9 cellular contexts compared by ENCODE assay signal in the genomic region with DNA sequence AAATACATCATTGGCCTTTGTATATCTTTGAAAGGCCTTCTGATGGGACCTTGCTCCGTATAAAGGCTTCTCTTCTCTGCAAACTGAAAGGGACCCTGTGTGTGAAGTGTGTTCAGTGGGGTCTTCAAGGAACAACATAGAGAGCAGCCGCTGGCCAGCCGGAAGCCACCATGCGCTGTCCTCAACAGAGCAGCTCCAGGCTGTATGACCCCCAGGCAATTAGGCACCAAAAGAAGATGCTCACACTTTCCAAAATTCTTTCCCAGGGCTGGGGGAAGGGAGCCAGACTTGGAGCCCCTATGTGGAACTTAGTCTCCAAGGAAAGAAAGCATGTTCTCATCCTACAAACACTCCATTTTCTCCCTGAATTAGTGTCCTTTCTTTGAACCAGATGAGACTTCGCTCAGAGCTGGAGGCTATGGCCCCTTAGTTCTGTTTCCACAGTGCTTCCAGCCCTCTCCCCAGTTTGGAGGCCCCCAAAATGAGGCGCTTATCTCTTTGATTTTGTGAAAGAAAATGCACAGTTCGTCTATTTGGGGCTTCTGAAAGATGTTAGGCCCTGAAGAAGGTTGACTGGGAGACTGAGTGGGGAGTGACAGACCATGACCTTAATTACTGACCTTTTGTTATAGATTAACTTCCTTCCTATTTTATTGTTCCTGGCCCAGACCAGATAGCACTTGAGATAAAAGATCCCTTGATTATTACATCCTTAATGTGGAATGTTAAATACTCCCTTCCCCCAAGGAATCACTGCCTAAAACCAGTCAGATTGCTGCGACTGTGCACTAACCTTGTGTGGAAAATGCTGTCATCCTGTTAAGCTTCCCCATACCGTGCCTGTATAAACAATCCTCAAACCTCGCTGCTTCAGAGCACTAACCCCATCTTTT.
DNase-seq lines count a peak whose midpoint lies in the region; ATAC-seq and TF ChIP-seq lines count a peak whose summit lies in the region.
"Had no signal": no experiment of that assay in that cellular context is flagged by ENCODE, and none has a peak within 500 bp of the region (broad histone marks: within the 10 kb centered on the region; RNA-seq: fewer than 3 reads in every experiment).

No MANE protein-coding gene starts in this region.

- H3K4me3 ChIP-seq in GM23248 (no peak overlapping the region), SU-DHL-6 (ENCODE audit: insufficient read depth, low read length, poor library complexity, severe bottlenecking) (no peak overlapping the region)
- H3K4me3 ChIP-seq: gastrocnemius medialis had no signal

- in situ Hi-C loops in GM23248 (cut with MboI), result no loop called here

- no peak overlapping the region for H2AFZ ChIP-seq in GM23248
- no peak overlapping the region for H2AFZ ChIP-seq in SU-DHL-6 (ENCODE audit: low read depth, low read length, severe bottlenecking)

- peaks cover 19% of the 10 kb centered on the region for H3K4me1 Mint-ChIP-seq in activated naive CD4-positive, alpha-beta T cell treated with anti-CD3 and anti-CD28 coated beads for 36 hours (ENCODE audit: low read depth)

- no peaks in the 10 kb centered on the region for H4K20me1 ChIP-seq in GM23248 (ENCODE audit: insufficient read depth)
- no peaks in the 10 kb centered on the region for H4K20me1 ChIP-seq in SU-DHL-6 (ENCODE audit: low read depth, low read length)

- no peaks in the 10 kb centered on the region for H3K9me2 ChIP-seq in GM23248 (ENCODE audit: insufficient read depth)
- no peaks in the 10 kb centered on the region for H3K9me2 ChIP-seq in SU-DHL-6 (replicated peaks; ENCODE audit: insufficient read depth, low read length)

- H3K79me2 ChIP-seq in GM23248 (ENCODE audit: insufficient read depth) (peaks cover 76% of the 10 kb centered on the region), SU-DHL-6 (ENCODE audit: insufficient read depth, low read length) (peaks cover 22% of the 10 kb centered on the region)

- H3K27me3 ChIP-seq in GM23248 (replicated peaks; ENCODE audit: insufficient read depth) (no peaks in the 10 kb centered on the region), SU-DHL-6 (ENCODE audit: low read length) (no peaks in the 10 kb centered on the region)
- H3K27me3 ChIP-seq: gastrocnemius medialis had no signal

- DNase-seq in GM23248 (peak; percentile 41), hepatic stellate cell (ENCODE audit: low spot score) (peak; percentile 14), retina (peak; percentile 32), NCI-H2196 treated with DMSO at 0.1 percent for 48 hours (lab: John Stamatoyannopoulos, UW; ENCODE audit: unreplicated experiment) (no peak), cortex of kidney (lab: John Stamatoyannopoulos, UW) (no peak)
- no peak for DNase-seq in activated naive CD4-positive, alpha-beta T cell treated with anti-CD3 and anti-CD28 coated beads for 36 hours
- DNase-seq: gastrocnemius medialis had no signal

- H3K4me2 ChIP-seq in GM23248 (ENCODE audit: unreplicated experiment), result no peak overlapping the region
- H3K4me2 ChIP-seq in SU-DHL-6 (ENCODE audit: low read depth, low read length, poor library complexity, severe bottlenecking), result peak overlapping the region; percentile 78

- no peak for TF ChIP-seq CTCF in SU-DHL-6 (IDR thresholded peaks at IDR 0.05; ENCODE audit: insufficient read depth, low read length, poor library complexity, severe bottlenecking)

- H3K36me3 Mint-ChIP-seq in activated naive CD4-positive, alpha-beta T cell treated with anti-CD3 and anti-CD28 coated beads for 36 hours (ENCODE audit: low read depth), result no peaks in the 10 kb centered on the region

- no peak for ATAC-seq in HG03354 (IDR thresholded peaks at IDR 0.05; ENCODE audit: poor library complexity, severe bottlenecking, unreplicated experiment)

- no peak overlapping the region for H3K4me3 Mint-ChIP-seq in activated naive CD4-positive, alpha-beta T cell treated with anti-CD3 and anti-CD28 coated beads for 36 hours

- no peaks in the 10 kb centered on the region for H3K27me3 Mint-ChIP-seq in activated naive CD4-positive, alpha-beta T cell treated with anti-CD3 and anti-CD28 coated beads for 36 hours (ENCODE audit: low read depth)

- intact Hi-C loops in activated naive CD4-positive, alpha-beta T cell treated with anti-CD3 and anti-CD28 coated beads for 36 hours (cut with micrococcal nuclease), result loop anchor here (5.0 to 10.0 kb wide), 2 partner anchors 126 to 1196 kb away; a partner anchor contains a TSS

- H3K9ac ChIP-seq in GM23248 (no peak overlapping the region), SU-DHL-6 (ENCODE audit: low read length) (peak overlapping the region; percentile 62)

- 85 to 89% methylated on average over 10 of the region's 10 CpGs for WGBS in GM23248 (ENCODE audit: low coverage in 1 of 2, low lambda C conversion rate in 2 of 2, missing lambda C conversion rate in 2 of 2), 2 experiments

- peaks cover 3% of the 10 kb centered on the region; the same call in 1 of the 2 replicates for H3K4me1 ChIP-seq in GM23248 (ENCODE audit: insufficient read depth)

- CTCF ChIA-PET in activated naive CD4-positive, alpha-beta T cell treated with anti-CD3 and anti-CD28 coated beads for 36 hours (lab: Charles Lee), result interaction anchor here (0.9 kb wide), 1 partner anchor 10 kb away, joined by 3 read pairs; no protein-coding TSS in a partner anchor

- H3F3A ChIP-seq in GM23248 (ENCODE audit: insufficient read depth), result peaks cover 3% of the 10 kb centered on the region; the same call in 1 of the 2 replicates
- peaks cover 73% of the 10 kb centered on the region for H3F3A ChIP-seq in SU-DHL-6 (ENCODE audit: insufficient read depth)

- H3K27ac ChIP-seq in GM23248 (no peak overlapping the region), SU-DHL-6 (ENCODE audit: low read depth, low read length) (peak overlapping the region; percentile 98)

- H3K36me3 ChIP-seq in GM23248 (ENCODE audit: low read depth), result no peaks in the 10 kb centered on the region
- H3K36me3 ChIP-seq in SU-DHL-6 (ENCODE audit: low read length), result 0 out of 2 replicates have a peak, but pooled peaks cover 8% of the 10 kb centered on the region
- H3K36me3 ChIP-seq: gastrocnemius medialis had no signal

- no peaks in the 10 kb centered on the region for H3K9me3 Mint-ChIP-seq in activated naive CD4-positive, alpha-beta T cell treated with anti-CD3 and anti-CD28 coated beads for 36 hours

- H3K9me3 ChIP-seq in GM23248 (ENCODE audit: low read depth), result no peaks in the 10 kb centered on the region
- H3K9me3 ChIP-seq in SU-DHL-6 (ENCODE audit: insufficient read depth, low read length), result no peaks in the 10 kb centered on the region
- H3K9me3 ChIP-seq: gastrocnemius medialis had no signal

- no peak overlapping the region for H3K27ac Mint-ChIP-seq in activated naive CD4-positive, alpha-beta T cell treated with anti-CD3 and anti-CD28 coated beads for 36 hours

Comparison
In these comparisons a context has a peak if more than half of its experiments do, and no peak if none do; other contexts are left out.
1. DNase-seq: peak in GM23248 (single experiment), hepatic stellate cell (single experiment) and retina (single experiment); none in activated naive CD4-positive, alpha-beta T cell treated with anti-CD3 and anti-CD28 coated beads for 36 hours (single experiment), NCI-H2196 treated with DMSO at 0.1 percent for 48 hours (single experiment) and cortex of kidney (single experiment).